ENCODE assay signal across 26 cellular contexts in genomic region chr12:115232455-115233156, GRCh38.
DNase-seq lines count a peak whose midpoint lies in the region; ATAC-seq and TF ChIP-seq lines count a peak whose summit lies in the region.
"Had no signal": no experiment of that assay in that cellular context is flagged by ENCODE, and none has a peak within 500 bp of the region (broad histone marks: within the 10 kb centered on the region; RNA-seq: fewer than 3 reads in every experiment).

No MANE protein-coding gene starts in this region.

- peaks cover 5 to 15% of the 10 kb centered on the region in 2 experiments; a peak in 3 of 4 replicates for H3K4me1 ChIP-seq in SK-N-SH (ENCODE audit: control insufficient read depth in 1 of 2, insufficient read depth in 2 of 2, low read depth in 1 of 2, low read length in 1 of 2)
- H3K4me1 ChIP-seq: esophagus muscularis mucosa, stomach had no signal

- H3F3A ChIP-seq in SK-N-SH (replicated peaks; ENCODE audit: insufficient read depth), result no peaks in the 10 kb centered on the region

- H3K27ac ChIP-seq in SK-N-SH (ENCODE audit: low read depth in 2 of 2, low read length in 1 of 2), result peak overlapping the region in 1 of 2 experiments; percentile 74; a peak in 2 of 4 replicates
- H3K27ac ChIP-seq: esophagus muscularis mucosa, heart left ventricle, stomach had no signal

- no peak for TF ChIP-seq EP300 in SK-N-SH (IDR thresholded peaks at IDR 0.05; ENCODE audit: borderline replicate concordance in 1 of 2, low read depth in 1 of 2, low read length in 1 of 2)

- no peaks in the 10 kb centered on the region for H3K9me3 ChIP-seq in SK-N-SH
- H3K9me3 ChIP-seq: esophagus muscularis mucosa, stomach had no signal

- CTCF ChIA-PET in SK-N-SH (lab: Yijun Ruan, JAX) (no interaction called here), HEK293T (lab: Yijun Ruan, JAX) (no interaction called here)

- no peak overlapping the region for H3K9ac ChIP-seq in SK-N-SH

- no peak overlapping the region for H2AFZ ChIP-seq in SK-N-SH (ENCODE audit: low read depth)

- no peaks in the 10 kb centered on the region for H3K79me2 ChIP-seq in SK-N-SH (ENCODE audit: insufficient read depth)

- no peak for TF ChIP-seq RAD21 in SK-N-SH (IDR thresholded peaks at IDR 0.05; ENCODE audit: low read length)

- no peaks in the 10 kb centered on the region for H3K36me3 ChIP-seq in SK-N-SH (replicated peaks in 1 of 2; ENCODE audit: control insufficient read depth in 1 of 2, insufficient read depth in 2 of 2, low read length in 1 of 2)
- H3K36me3 ChIP-seq: esophagus muscularis mucosa, heart left ventricle, stomach had no signal

- H3K4me2 ChIP-seq in SK-N-SH, result no peak overlapping the region

- POLR2A ChIA-PET in SK-N-SH (lab: Yijun Ruan, JAX), result no interaction called here
- POLR2A ChIA-PET in HEK293T (lab: Yijun Ruan, JAX), result interaction anchor here (0.6 kb wide), 1 partner anchor 528 kb away, joined by 3 read pairs; no protein-coding TSS in a partner anchor

- no peak for TF ChIP-seq CTCF in SK-N-SH (IDR thresholded peaks at IDR 0.05)
- TF ChIP-seq CTCF in fibroblast of mammary gland (conservative IDR thresholded peaks at IDR 0.05; ENCODE audit: control insufficient read depth, insufficient read depth, low read depth, low read length), result no peak

- H3K9me2 ChIP-seq in SK-N-SH, result no peaks in the 10 kb centered on the region

- no peak overlapping the region for H3K4me3 ChIP-seq in SK-N-SH (ENCODE audit: low read depth in 2 of 2, low read length in 1 of 2)
- no peak overlapping the region for H3K4me3 ChIP-seq in fibroblast of mammary gland (ENCODE audit: control insufficient read depth, low read depth, low read length)
- no peak overlapping the region for H3K4me3 ChIP-seq in skeletal muscle cell (ENCODE audit: low read depth, low read length)
- H3K4me3 ChIP-seq: esophagus muscularis mucosa, heart left ventricle, stomach had no signal

- peak; percentile 41 for DNase-seq in GM03348 (ENCODE audit: low spot score)
- DNase-seq in SK-N-SH, result no peak
- peak; percentile 98 for DNase-seq in fibroblast of mammary gland (ENCODE audit: low read depth)
- DNase-seq in skeletal muscle cell (ENCODE audit: low read depth), result peak; percentile 85
- DNase-seq in NCI-H526 (lab: John Stamatoyannopoulos, UW), result no peak
- no peak for DNase-seq in stimulated activated naive CD4-positive, alpha-beta T cell (lab: John Stamatoyannopoulos, UW)
- no peak for DNase-seq in HEK293T (ENCODE audit: extremely low spot score)
- DNase-seq: activated CD4-positive, alpha-beta T cell treated with anti-CD3 and anti-CD28 coated beads for 1 hour; activated CD8-positive, alpha-beta memory T cell treated with anti-CD3 and anti-CD28 coated beads for 24 hours; activated naive CD4-positive, alpha-beta T cell treated with anti-CD3 and anti-CD28 coated beads, Interleukin-2, amount 10 ng/mL, durations not matched to agents 7 days and 5 days; activated T-cell treated with anti-CD3 and anti-CD28 coated beads, Interleukin-2, amount 50 U/mL, for 48 hours; anterior cingulate cortex; cerebellar nuclear complex; effector CD4-positive, alpha-beta T cell; GOT3; heart left ventricle; left ventricle myocardium superior; NCI-H1105; NCI-H2081 treated with DMSO at 0.1 percent for 48 hours; NK-92 treated with Interleukin-12 subunit alpha and Interleukin-12 subunit beta, amount 100 ng/mL, for 24 hours; RPMI8226; stimulated activated CD4-positive, alpha-beta T cell treated with anti-CD3 and anti-CD28 coated beads, Interleukin-4, amount 100 ng/mL, for 4 hours; stomach; SW 1271 had no signal

- WGBS in SK-N-SH (ENCODE audit: low lambda C conversion rate), result 64% methylated on average over 7 of the region's 7 CpGs

- no peaks in the 10 kb centered on the region for H3K27me3 ChIP-seq in SK-N-SH (ENCODE audit: insufficient read depth)
- H3K27me3 ChIP-seq: heart left ventricle had no signal

- no peaks in the 10 kb centered on the region for H4K20me1 ChIP-seq in SK-N-SH (ENCODE audit: insufficient read depth)

- no peak for ATAC-seq in GM21576 (IDR thresholded peaks at IDR 0.05; ENCODE audit: unreplicated experiment)
- ATAC-seq: heart left ventricle, left ventricle myocardium superior had no signal

TF ChIP-seq in SK-N-SH, 30 proteins besides CTCF, POLR2A, EP300 and RAD21:
- TF ChIP-seq PBX3 (IDR thresholded peaks at IDR 0.05) (peak; percentile 72), IRF3 (IDR thresholded peaks at IDR 0.05; ENCODE audit: low read depth, low read length) (no peak), TCF12 (IDR thresholded peaks at IDR 0.05) (peak; percentile 60)

TF ChIP-seq in HEK293T, 16 proteins besides CTCF, POLR2A, EP300 and RAD21:
- no peak for TF ChIP-seq ELF4 (IDR thresholded peaks at IDR 0.05)

Comparison
In these comparisons a context has a peak if more than half of its experiments do, and no peak if none do; other contexts are left out.
1. DNase-seq: peak in GM03348 (single experiment), fibroblast of mammary gland (single experiment) and skeletal muscle cell (single experiment); none in SK-N-SH (single experiment), NCI-H526 (0 of 2), stimulated activated naive CD4-positive, alpha-beta T cell (0 of 6) and HEK293T (single experiment).